1 cellular context compared by ENCODE assay signal in the genomic region with DNA sequence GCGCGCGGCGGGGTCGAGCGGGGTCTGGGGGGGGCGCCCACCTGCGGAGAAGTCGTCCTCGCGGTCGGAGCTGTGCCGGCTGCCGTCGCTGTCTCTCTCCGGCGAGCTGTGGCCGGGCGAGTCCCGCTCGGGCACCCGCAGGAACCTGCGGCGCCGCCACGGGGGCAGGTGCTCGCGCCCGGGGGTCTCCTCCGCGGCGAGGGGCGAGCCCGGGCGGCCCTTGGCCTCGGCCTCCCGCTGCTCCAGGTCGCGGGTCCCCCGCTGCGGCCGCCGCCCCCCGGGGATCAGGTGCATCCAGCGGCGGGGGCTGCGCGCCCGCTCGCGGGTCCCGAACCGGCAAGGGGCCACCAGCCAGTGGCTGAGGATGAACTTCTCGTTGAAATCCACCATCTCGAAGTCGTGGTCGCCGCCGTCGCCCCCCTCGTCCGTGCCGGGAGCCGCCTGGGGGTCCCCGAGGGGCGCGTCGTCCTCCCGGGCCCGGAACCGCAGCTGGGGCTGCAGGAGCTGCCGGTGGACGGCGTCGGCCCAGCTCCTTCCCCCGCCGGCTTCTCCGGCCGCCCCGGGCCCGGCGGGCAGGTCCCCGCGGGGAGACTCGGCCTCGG.
TF ChIP-seq lines count a peak whose summit lies in the region.

No MANE protein-coding gene starts in this region.

TF ChIP-seq in SK-N-SH treated with all-trans-retinoic acid at 6 μM for 48 hours, 23 proteins besides CTCF, POLR2A, EP300 and RAD21 (continued from another document):
- TF ChIP-seq, protein P1, sequence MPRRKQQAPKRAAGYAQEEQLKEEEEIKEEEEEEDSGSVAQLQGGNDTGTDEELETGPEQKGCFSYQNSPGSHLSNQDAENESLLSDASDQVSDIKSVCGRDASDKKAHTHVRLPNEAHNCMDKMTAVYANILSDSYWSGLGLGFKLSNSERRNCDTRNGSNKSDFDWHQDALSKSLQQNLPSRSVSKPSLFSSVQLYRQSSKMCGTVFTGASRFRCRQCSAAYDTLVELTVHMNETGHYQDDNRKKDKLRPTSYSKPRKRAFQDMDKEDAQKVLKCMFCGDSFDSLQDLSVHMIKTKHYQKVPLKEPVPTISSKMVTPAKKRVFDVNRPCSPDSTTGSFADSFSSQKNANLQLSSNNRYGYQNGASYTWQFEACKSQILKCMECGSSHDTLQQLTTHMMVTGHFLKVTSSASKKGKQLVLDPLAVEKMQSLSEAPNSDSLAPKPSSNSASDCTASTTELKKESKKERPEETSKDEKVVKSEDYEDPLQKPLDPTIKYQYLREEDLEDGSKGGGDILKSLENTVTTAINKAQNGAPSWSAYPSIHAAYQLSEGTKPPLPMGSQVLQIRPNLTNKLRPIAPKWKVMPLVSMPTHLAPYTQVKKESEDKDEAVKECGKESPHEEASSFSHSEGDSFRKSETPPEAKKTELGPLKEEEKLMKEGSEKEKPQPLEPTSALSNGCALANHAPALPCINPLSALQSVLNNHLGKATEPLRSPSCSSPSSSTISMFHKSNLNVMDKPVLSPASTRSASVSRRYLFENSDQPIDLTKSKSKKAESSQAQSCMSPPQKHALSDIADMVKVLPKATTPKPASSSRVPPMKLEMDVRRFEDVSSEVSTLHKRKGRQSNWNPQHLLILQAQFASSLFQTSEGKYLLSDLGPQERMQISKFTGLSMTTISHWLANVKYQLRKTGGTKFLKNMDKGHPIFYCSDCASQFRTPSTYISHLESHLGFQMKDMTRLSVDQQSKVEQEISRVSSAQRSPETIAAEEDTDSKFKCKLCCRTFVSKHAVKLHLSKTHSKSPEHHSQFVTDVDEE (CRISPR knock-in tag; IDR thresholded peaks at IDR 0.05) = no peak
- TF ChIP-seq RARB (CRISPR knock-in tag; IDR thresholded peaks at IDR 0.05) (no peak), CSDC2 (CRISPR knock-in tag; IDR thresholded peaks at IDR 0.05) (no peak), ARNTL (CRISPR knock-in tag; IDR thresholded peaks at IDR 0.05; ENCODE audit: borderline replicate concordance, low read depth) (no peak), BACH2 (CRISPR knock-in tag; IDR thresholded peaks at IDR 0.05; ENCODE audit: borderline replicate concordance) (no peak), ZFP3 (CRISPR knock-in tag; IDR thresholded peaks at IDR 0.05) (no peak), PPARA (CRISPR knock-in tag; IDR thresholded peaks at IDR 0.05; ENCODE audit: borderline replicate concordance) (no peak), ISL1 (CRISPR knock-in tag; IDR thresholded peaks at IDR 0.05) (no peak)
- TF ChIP-seq, protein P2, sequence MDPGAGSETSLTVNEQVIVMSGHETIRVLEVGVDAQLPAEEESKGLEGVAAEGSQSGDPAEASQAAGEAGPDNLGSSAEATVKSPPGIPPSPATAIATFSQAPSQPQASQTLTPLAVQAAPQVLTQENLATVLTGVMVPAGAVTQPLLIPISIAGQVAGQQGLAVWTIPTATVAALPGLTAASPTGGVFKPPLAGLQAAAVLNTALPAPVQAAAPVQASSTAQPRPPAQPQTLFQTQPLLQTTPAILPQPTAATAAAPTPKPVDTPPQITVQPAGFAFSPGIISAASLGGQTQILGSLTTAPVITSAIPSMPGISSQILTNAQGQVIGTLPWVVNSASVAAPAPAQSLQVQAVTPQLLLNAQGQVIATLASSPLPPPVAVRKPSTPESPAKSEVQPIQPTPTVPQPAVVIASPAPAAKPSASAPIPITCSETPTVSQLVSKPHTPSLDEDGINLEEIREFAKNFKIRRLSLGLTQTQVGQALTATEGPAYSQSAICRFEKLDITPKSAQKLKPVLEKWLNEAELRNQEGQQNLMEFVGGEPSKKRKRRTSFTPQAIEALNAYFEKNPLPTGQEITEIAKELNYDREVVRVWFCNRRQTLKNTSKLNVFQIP (CRISPR knock-in tag; IDR thresholded peaks at IDR 0.05; ENCODE audit: borderline replicate concordance, low read depth) = no peak
